Comparison of ENCODE assay signal across 12 cellular contexts in the genomic region with DNA sequence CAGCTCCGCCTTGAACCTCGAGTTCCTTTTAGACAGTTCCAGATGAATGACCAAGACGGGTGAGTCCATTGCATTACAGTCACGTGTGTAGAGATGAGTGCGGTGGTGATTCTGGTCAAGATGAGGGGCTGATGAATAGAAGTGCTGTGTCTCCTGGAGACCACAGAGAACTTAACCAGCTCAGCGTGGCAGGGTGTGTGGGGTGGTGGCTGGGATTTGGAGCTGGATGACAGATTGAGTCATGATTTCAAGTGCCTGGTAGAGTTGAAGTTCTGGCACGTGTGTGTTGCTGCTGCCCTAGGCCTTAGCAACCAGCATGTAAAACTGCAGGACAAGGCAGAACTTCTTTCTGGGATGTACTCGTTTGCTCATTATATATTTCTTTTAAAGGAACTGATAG. TPM values are rescaled to one million over a fixed set of nuclear protein-coding genes. Genes with fewer than 3 reads are reported as not detected.
DNase-seq lines count a peak whose midpoint lies in the region; ATAC-seq and TF ChIP-seq lines count a peak whose summit lies in the region.
"Had no signal": no experiment of that assay in that cellular context is flagged by ENCODE, and none has a peak within 500 bp of the region (broad histone marks: within the 10 kb centered on the region; RNA-seq: fewer than 3 reads in every experiment).

No MANE protein-coding gene starts in this region.

- no peak overlapping the region for H3K4me3 ChIP-seq in right atrium auricular region

- H3K36me3 ChIP-seq in right atrium auricular region, result peaks cover 85% of the 10 kb centered on the region

- no peaks in the 10 kb centered on the region for H3K27me3 ChIP-seq in right atrium auricular region

- H3K9me3 ChIP-seq in right atrium auricular region, result no peaks in the 10 kb centered on the region

- DNase-seq in Right ventricle myocardium inferior (ENCODE audit: missing footprints), result no peak
- no peak for DNase-seq in right atrium auricular region (ENCODE audit: low spot score)
- peak; percentile 61 for DNase-seq in astrocyte of the hippocampus (ENCODE audit: low read depth, low spot score)
- peak; percentile 66 for DNase-seq in kidney tubule cell (ENCODE audit: low spot score)
- no peak for DNase-seq in OCI-M1 (lab: John Stamatoyannopoulos, UW)
- DNase-seq in activated T-cell treated with anti-CD3 and anti-CD28 coated beads, Interleukin-2, amount 50 U/mL, for 1 hour, result no peak
- no peak for DNase-seq in activated CD4-positive, alpha-beta T cell treated with anti-CD3 and anti-CD28 coated beads, Interleukin-2, amount 50 U/mL, for 1 hour
- DNase-seq: AML-193, cerebellar nuclear complex, NCI-H526 treated with DMSO at 0.1 percent for 48 hours, SHP77 had no signal

- no peak overlapping the region for H3K27ac ChIP-seq in right atrium auricular region

- intact Hi-C loops in Right ventricle myocardium inferior (cut with DNase I), result no loop called here

- H3K4me1 ChIP-seq in right atrium auricular region, result no peaks in the 10 kb centered on the region

- ATAC-seq in Right ventricle myocardium inferior (peak; percentile 62), HG03439 (IDR thresholded peaks at IDR 0.05; ENCODE audit: unreplicated experiment) (no peak)

- TF ChIP-seq CTCF in right atrium auricular region (IDR thresholded peaks at IDR 0.05), result no peak

RNA-seq across cellular contexts. Expression of a gene that starts 53.3 kb away (rescaled TPM):
- total RNA-seq in Right ventricle myocardium inferior, result 142 TPM
- 100 to 1,000 TPM in 1 of 2 donors, 10 to 100 TPM in 1; 76.7 to 120 TPM for total RNA-seq in right atrium auricular region

RNA-seq across cellular contexts. Expression of a gene that starts 55.6 kb away (rescaled TPM):
- total RNA-seq in Right ventricle myocardium inferior (21.2 TPM), right atrium auricular region (10 to 100 TPM; 13.7 to 16.4 TPM)

Comparison
In these comparisons a context has a peak if more than half of its experiments do, and no peak if none do; other contexts are left out.
1. DNase-seq: peak in astrocyte of the hippocampus (single experiment) and kidney tubule cell (single experiment); none in Right ventricle myocardium inferior (single experiment), right atrium auricular region (single experiment), OCI-M1 (single experiment), activated T-cell treated with anti-CD3 and anti-CD28 coated beads, Interleukin-2, amount 50 U/mL, for 1 hour (single experiment) and activated CD4-positive, alpha-beta T cell treated with anti-CD3 and anti-CD28 coated beads, Interleukin-2, amount 50 U/mL, for 1 hour (single experiment).